Comparison of ENCODE assay signal across 15 cellular contexts in genomic region chr6:149053848-149054558, GRCh38.
DNase-seq lines count a peak whose midpoint lies in the region; ATAC-seq, FAIRE-seq and TF ChIP-seq lines count a peak whose summit lies in the region.
"Had no signal": no experiment of that assay in that cellular context is flagged by ENCODE, and none has a peak within 500 bp of the region (broad histone marks: within the 10 kb centered on the region; RNA-seq: fewer than 3 reads in every experiment).

No MANE protein-coding gene starts in this region.

- peak overlapping the region; percentile 67 for H3K27ac ChIP-seq in C4-2B
- H3K27ac ChIP-seq in HepG2 (ENCODE audit: extremely low read length, insufficient read depth, low read length) = no peak overlapping the region
- no peak overlapping the region for H3K27ac ChIP-seq in foreskin keratinocyte
- no peak overlapping the region for H3K27ac ChIP-seq in upper lobe of left lung
- H3K27ac ChIP-seq: colonic mucosa had no signal

- intact Hi-C loops in HepG2 (cut with micrococcal nuclease; ENCODE audit: unreplicated experiment) = no loop called here

- no TSS peak for BruUV-seq in HepG2 (replicated peaks; lab: Mats Ljungman, UMichigan)

- POLR2A ChIA-PET in HepG2 (lab: Yijun Ruan, JAX) = no interaction called here

- CTCF ChIA-PET in HepG2 (lab: Yijun Ruan, JAX; ENCODE audit: low intra/inter-chr PET ratio, low total read pairs) = no interaction called here

- no peak overlapping the region for H3K4me2 ChIP-seq in HepG2 (ENCODE audit: low read depth, low read length)

- TF ChIP-seq EP300 in HepG2 (IDR thresholded peaks at IDR 0.05; ENCODE audit: low read depth in 2 of 2, low read length in 2 of 2) (no peak), HepG2 (CRISPR knock-in tag; IDR thresholded peaks at IDR 0.05; ENCODE audit: borderline replicate concordance) (no peak), upper lobe of left lung (IDR thresholded peaks at IDR 0.05) (no peak)

- TF ChIP-seq CTCF in C4-2B (conservative IDR thresholded peaks at IDR 0.05) (no peak), HepG2 (CRISPR knock-in tag; IDR thresholded peaks at IDR 0.05) (no peak), foreskin keratinocyte (conservative IDR thresholded peaks at IDR 0.05) (no peak), upper lobe of left lung (IDR thresholded peaks at IDR 0.05) (no peak)

- FAIRE-seq in GM19239 (lab: Jason Lieb, UNC) (peak; percentile 47), HepG2 (lab: Jason Lieb, UNC) (no peak)
- FAIRE-seq: keratinocyte had no signal

- no peaks in the 10 kb centered on the region for H4K20me1 ChIP-seq in HepG2 (ENCODE audit: insufficient read depth, low read length)

- in situ Hi-C loops in HepG2 (cut with HindIII; ENCODE audit: extremely low pct_ligation_motif_present, low pct_unique_long_range_greater_than_20kb) = no loop called here

- H3K79me2 ChIP-seq in HepG2 (ENCODE audit: insufficient read depth, low read length) = no peaks in the 10 kb centered on the region

- peaks cover 23% of the 10 kb centered on the region for H3K4me1 ChIP-seq in HepG2 (ENCODE audit: insufficient read depth, low read length)
- H3K4me1 ChIP-seq in foreskin keratinocyte = peaks cover 2% of the 10 kb centered on the region
- no peaks in the 10 kb centered on the region for H3K4me1 ChIP-seq in upper lobe of left lung
- H3K4me1 ChIP-seq: colonic mucosa, Peyer's patch had no signal

- no peak overlapping the region for H3K9ac ChIP-seq in HepG2 (ENCODE audit: insufficient read depth, low read depth, low read length)

- peak; percentile 29 for ATAC-seq in HepG2
- ATAC-seq in foreskin keratinocyte = no peak
- no peak for ATAC-seq in upper lobe of left lung (ENCODE audit: low FRiP score in 2 of 2)

- H3K27me3 ChIP-seq in HepG2 (ENCODE audit: control insufficient read depth in 1 of 2, insufficient read depth in 2 of 2, low read length in 2 of 2) = no peaks in the 10 kb centered on the region
- no peaks in the 10 kb centered on the region for H3K27me3 ChIP-seq in foreskin keratinocyte
- H3K27me3 ChIP-seq in upper lobe of left lung = no peaks in the 10 kb centered on the region
- H3K27me3 ChIP-seq: colonic mucosa, Peyer's patch had no signal

- H3K4me3 ChIP-seq in HepG2 (replicated peaks in 1 of 3; ENCODE audit: insufficient read depth in 1 of 3, low read depth in 2 of 3, low read length in 3 of 3) (no peak overlapping the region), upper lobe of left lung (no peak overlapping the region)
- H3K4me3 ChIP-seq: colonic mucosa, Peyer's patch had no signal

- H3K9me3 ChIP-seq in HepG2 (ENCODE audit: low read length) (no peaks in the 10 kb centered on the region), upper lobe of left lung (no peaks in the 10 kb centered on the region)
- H3K9me3 ChIP-seq: colonic mucosa, Peyer's patch had no signal

- 70% methylated on average over 4 of the region's 4 CpGs for WGBS in HepG2 (ENCODE audit: low lambda C conversion rate)
- WGBS in upper lobe of left lung, 2 donors = 84 to 85% methylated on average over 4 of the region's 4 CpGs

- TF ChIP-seq POLR2A in HepG2 (IDR thresholded peaks at IDR 0.05; ENCODE audit: insufficient read depth in 1 of 2, low read depth in 2 of 2, low read length in 2 of 2) = no peak
- no peak for TF ChIP-seq POLR2A in upper lobe of left lung (IDR thresholded peaks at IDR 0.05)

- DNase-seq in GM19239 (ENCODE audit: insufficient read length, low spot score) = no peak
- peak; percentile 73 for DNase-seq in NCI-H82 treated with DMSO at 0.1 percent for 48 hours (lab: John Stamatoyannopoulos, UW; ENCODE audit: unreplicated experiment)
- DNase-seq in HepG2 (ENCODE audit: low spot score) = no peak
- no peak for DNase-seq in NCI-H446 (lab: John Stamatoyannopoulos, UW)
- DNase-seq in foreskin keratinocyte = no peak
- DNase-seq in islet precursor cell = no peak
- DNase-seq in upper lobe of left lung = no peak
- DNase-seq: activated T-cell treated with anti-CD3 and anti-CD28 coated beads, Interleukin-2, amount 50 U/mL, for 1 hour; anterior cingulate cortex; colonic mucosa; NCI-H446 treated with DMSO at 0.1 percent for 48 hours; Peyer's patch; SW 1271 had no signal

- H3K36me3 ChIP-seq in HepG2 (replicated peaks in 1 of 2; ENCODE audit: control insufficient read depth in 1 of 2, insufficient read depth in 2 of 2, low read length in 2 of 2) = no peaks in the 10 kb centered on the region
- H3K36me3 ChIP-seq in upper lobe of left lung = no peaks in the 10 kb centered on the region
- H3K36me3 ChIP-seq: colonic mucosa, Peyer's patch had no signal

- no peak for TF ChIP-seq RAD21 in HepG2 (CRISPR knock-in tag; IDR thresholded peaks at IDR 0.05)

- H2AFZ ChIP-seq in HepG2 (ENCODE audit: low read length) = no peak overlapping the region

TF ChIP-seq in HepG2, 621 proteins besides CTCF, POLR2A, EP300 and RAD21:
- no peak for TF ChIP-seq TRAFD1 (CRISPR knock-in tag; IDR thresholded peaks at IDR 0.05; ENCODE audit: borderline replicate concordance)
- no peak for TF ChIP-seq MAF1 (CRISPR knock-in tag; IDR thresholded peaks at IDR 0.05; ENCODE audit: borderline replicate concordance)
- TF ChIP-seq PLRG1 (conservative IDR thresholded peaks at IDR 0.05) = no peak
- TF ChIP-seq ZNF747 (CRISPR knock-in tag; IDR thresholded peaks at IDR 0.05; ENCODE audit: borderline replicate concordance) = no peak
- TF ChIP-seq HNF4A (CRISPR knock-in tag; IDR thresholded peaks at IDR 0.05) = peak; percentile 42
- TF ChIP-seq NR2C2 (CRISPR knock-in tag; IDR thresholded peaks at IDR 0.05; ENCODE audit: borderline replicate concordance) = no peak
- TF ChIP-seq SRSF1 (optimal IDR thresholded peaks at IDR 0.05; ENCODE audit: low read depth, low read length) = no peak
- TF ChIP-seq ZNF235 (CRISPR knock-in tag; IDR thresholded peaks at IDR 0.05; ENCODE audit: borderline replicate concordance) = 0 out of 2 replicates have a peak, but pooled peaks have one; percentile 37
